Comparison of ENCODE assay signal across 24 cellular contexts in the genomic region with DNA sequence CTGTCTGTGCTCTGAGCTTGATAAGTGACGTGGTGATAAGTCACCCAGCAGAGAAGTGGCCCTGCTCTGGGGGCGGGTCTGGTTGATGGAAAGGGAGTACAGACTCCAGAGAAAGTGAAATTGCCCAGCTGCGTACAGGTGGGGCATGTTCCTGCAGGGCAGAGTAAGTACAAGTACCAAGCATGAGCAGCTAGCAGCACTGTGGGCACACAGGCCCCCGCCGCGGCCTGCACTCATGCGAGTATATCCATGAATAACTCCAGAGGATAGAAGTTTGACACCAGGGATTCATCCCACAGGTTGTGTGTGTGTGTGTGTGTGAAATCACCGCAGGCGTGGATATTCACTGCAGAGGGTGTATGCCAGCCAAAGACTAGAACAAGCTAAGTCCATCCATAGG. TPM values are rescaled to one million over a fixed set of nuclear protein-coding genes. Genes with fewer than 3 reads are reported as not detected.
DNase-seq lines count a peak whose midpoint lies in the region; ATAC-seq, FAIRE-seq and TF ChIP-seq lines count a peak whose summit lies in the region.
"Had no signal": no experiment of that assay in that cellular context is flagged by ENCODE, and none has a peak within 500 bp of the region (broad histone marks: within the 10 kb centered on the region; RNA-seq: fewer than 3 reads in every experiment).

No MANE protein-coding gene starts in this region.

- H3K4me3 Mint-ChIP-seq in T-helper 2 cell treated with Interferon-gamma antibody and Interleukin-4, amounts not matched to agents 5 μg/mL and 100 μg/mL, for 36 hours, result no peak overlapping the region
- H3K4me3 Mint-ChIP-seq in CD4-positive, alpha-beta memory T cell, result no peak overlapping the region
- H3K4me3 Mint-ChIP-seq in T-cell, result no peak overlapping the region
- no peak overlapping the region for H3K4me3 Mint-ChIP-seq in effector memory CD8-positive, alpha-beta T cell
- H3K4me3 Mint-ChIP-seq: CD14-positive monocyte had no signal

- H3K4me3 ChIP-seq in CD4-positive, alpha-beta memory T cell (ENCODE audit: low read length in 2 of 2), result no peak overlapping the region
- no peak overlapping the region for H3K4me3 ChIP-seq in K562
- H3K4me3 ChIP-seq: BLaER1, GM23248, HAP-1 had no signal

- no peak for TF ChIP-seq CTCF in K562 (IDR thresholded peaks at IDR 0.05 in 2 of 3, conservative IDR thresholded peaks at IDR 0.05 in 1 of 3; ENCODE audit: insufficient read depth in 2 of 3, low read depth in 1 of 3, low read length in 3 of 3)

- H3K27me3 Mint-ChIP-seq in T-helper 2 cell treated with Interferon-gamma antibody and Interleukin-4, amounts not matched to agents 5 μg/mL and 100 μg/mL, for 36 hours (ENCODE audit: low read depth), result no peaks in the 10 kb centered on the region
- no peaks in the 10 kb centered on the region for H3K27me3 Mint-ChIP-seq in CD4-positive, alpha-beta memory T cell
- no peaks in the 10 kb centered on the region for H3K27me3 Mint-ChIP-seq in T-cell
- no peaks in the 10 kb centered on the region for H3K27me3 Mint-ChIP-seq in effector memory CD8-positive, alpha-beta T cell

- peaks cover 39% of the 10 kb centered on the region for H3K4me1 Mint-ChIP-seq in T-helper 2 cell treated with Interferon-gamma antibody and Interleukin-4, amounts not matched to agents 5 μg/mL and 100 μg/mL, for 36 hours (ENCODE audit: low read depth)
- peaks cover 21 to 63% (median 44%) of the 10 kb centered on the region in 4 donors for H3K4me1 Mint-ChIP-seq in CD4-positive, alpha-beta memory T cell
- peaks cover 26 to 48% (median 38%) of the 10 kb centered on the region in 3 donors for H3K4me1 Mint-ChIP-seq in T-cell
- H3K4me1 Mint-ChIP-seq in effector memory CD8-positive, alpha-beta T cell (ENCODE audit: low read depth in 2 of 2), result peaks cover 33 to 39% of the 10 kb centered on the region in 2 donors

- TF ChIP-seq RAD21 in K562 (CRISPR knock-in tag; conservative IDR thresholded peaks at IDR 0.05 in 1 of 2, IDR thresholded peaks at IDR 0.05 in 1 of 2), result no peak

- no peaks in the 10 kb centered on the region for H3K79me2 ChIP-seq in K562 (ENCODE audit: control insufficient read depth, insufficient read depth, low read length)

- H3K36me3 Mint-ChIP-seq in T-helper 2 cell treated with Interferon-gamma antibody and Interleukin-4, amounts not matched to agents 5 μg/mL and 100 μg/mL, for 36 hours (ENCODE audit: low read depth), result no peaks in the 10 kb centered on the region
- H3K36me3 Mint-ChIP-seq in CD4-positive, alpha-beta memory T cell, result no peaks in the 10 kb centered on the region
- H3K36me3 Mint-ChIP-seq in T-cell, result no peaks in the 10 kb centered on the region
- H3K36me3 Mint-ChIP-seq in effector memory CD8-positive, alpha-beta T cell (ENCODE audit: insufficient read depth), result peaks cover 8% of the 10 kb centered on the region
- H3K36me3 Mint-ChIP-seq: CD14-positive monocyte had no signal

- DNase-seq in T-helper 2 cell treated with Interferon-gamma antibody and Interleukin-4, amounts not matched to agents 5 μg/mL and 100 μg/mL, for 36 hours (ENCODE audit: low spot score), result no peak
- DNase-seq in T-helper 2 cell, result no peak
- DNase-seq in CD4-positive, alpha-beta memory T cell, result no peak
- DNase-seq in T-cell, result no peak
- DNase-seq in K562 (ENCODE audit: extremely low read depth in 1 of 4, low spot score in 3 of 4), result no peak
- DNase-seq in DMS53 treated with DMSO at 0.1 percent for 48 hours (lab: John Stamatoyannopoulos, UW; ENCODE audit: unreplicated experiment), result no peak
- DNase-seq in effector memory CD8-positive, alpha-beta T cell, result no peak
- no peak for DNase-seq in KBM-7
- DNase-seq: 8988T, Caco-2, DMS79, GDM1, GM23248 had no signal

- no peaks in the 10 kb centered on the region for H4K20me1 ChIP-seq in K562 (replicated peaks; ENCODE audit: control insufficient read depth, insufficient read depth, low read length)
- H4K20me1 ChIP-seq: BLaER1 had no signal

- TF ChIP-seq POLR2A in K562 (conservative IDR thresholded peaks at IDR 0.05), result no peak

- no peak for TF ChIP-seq EP300 in K562 (IDR thresholded peaks at IDR 0.05; ENCODE audit: low read length)

- intact Hi-C loops in CD4-positive, alpha-beta memory T cell (cut with micrococcal nuclease), result no loop called here
- intact Hi-C loops in K562 (cut with micrococcal nuclease), result no loop called here

- in situ Hi-C loops in K562 (cut with MboI) (no loop called here), KBM-7 (cut with MboI; ENCODE audit: low pct_unique_long_range_greater_than_20kb, low sequenced_read_pairs) (no loop called here)

- H3K9me3 ChIP-seq in CD4-positive, alpha-beta memory T cell (ENCODE audit: control insufficient read depth in 1 of 2, low read length in 2 of 2), result no peaks in the 10 kb centered on the region
- no peaks in the 10 kb centered on the region for H3K9me3 ChIP-seq in K562 (replicated peaks; ENCODE audit: control insufficient read depth, insufficient read depth, low read depth, low read length)
- H3K9me3 ChIP-seq: BLaER1, Caco-2, HAP-1 had no signal

- no peak overlapping the region; the same call in 1 of the 2 replicates for H3K4me2 ChIP-seq in K562 (ENCODE audit: insufficient read depth, low read length)
- H3K4me2 ChIP-seq: BLaER1 had no signal

- H3K9me3 Mint-ChIP-seq in T-helper 2 cell treated with Interferon-gamma antibody and Interleukin-4, amounts not matched to agents 5 μg/mL and 100 μg/mL, for 36 hours, result no peaks in the 10 kb centered on the region
- no peaks in the 10 kb centered on the region for H3K9me3 Mint-ChIP-seq in CD4-positive, alpha-beta memory T cell
- H3K9me3 Mint-ChIP-seq in T-cell, result no peaks in the 10 kb centered on the region
- H3K9me3 Mint-ChIP-seq in effector memory CD8-positive, alpha-beta T cell, result no peaks in the 10 kb centered on the region
- H3K9me3 Mint-ChIP-seq: CD14-positive monocyte had no signal

- H3K27ac ChIP-seq in CD4-positive, alpha-beta memory T cell (ENCODE audit: low read depth, low read length), result no peak overlapping the region
- no peak overlapping the region for H3K27ac ChIP-seq in K562 (ENCODE audit: extremely low read depth, low read depth, low read length)
- H3K27ac ChIP-seq: BLaER1, GM23248 had no signal

- H3K36me3 ChIP-seq in CD4-positive, alpha-beta memory T cell (ENCODE audit: insufficient read depth, low read length), result no peaks in the 10 kb centered on the region
- no peaks in the 10 kb centered on the region for H3K36me3 ChIP-seq in K562 (ENCODE audit: control insufficient read depth, insufficient read depth, low read length)
- H3K36me3 ChIP-seq: BLaER1, HAP-1 had no signal

- no peaks in the 10 kb centered on the region for H3K27me3 ChIP-seq in CD4-positive, alpha-beta memory T cell (ENCODE audit: insufficient read depth, low read length)
- no peaks in the 10 kb centered on the region for H3K27me3 ChIP-seq in K562 (ENCODE audit: control insufficient read depth in 2 of 2, insufficient read depth in 2 of 2, low read length in 2 of 2)
- H3K27me3 ChIP-seq: BLaER1 had no signal

- no peak for FAIRE-seq in K562 (lab: Jason Lieb, UNC)
- FAIRE-seq: D721Med, GM12892, GM18507 had no signal

- CTCF ChIA-PET in CD4-positive, alpha-beta memory T cell (lab: Charles Lee; ENCODE audit: partially characterized antibody), result interaction anchor here (1.3 to 12.2 kb wide), 2 partner anchors 10 to 65 kb away, joined by 3 to 205 read pairs; no protein-coding TSS in a partner anchor
- CTCF ChIA-PET in T-cell (lab: Charles Lee) (interaction anchor here in 1 of 2 donors (0.7 kb wide), 1 partner anchor 8 kb away, joined by 3 read pairs; no protein-coding TSS in a partner anchor), K562 (lab: Yijun Ruan, JAX; ENCODE audit: low intra/inter-chr PET ratio) (no interaction called here)

- H2AFZ ChIP-seq in K562 (ENCODE audit: low read depth, low read length), result no peak overlapping the region
- H2AFZ ChIP-seq: GM23248 had no signal

- POLR2A ChIA-PET in CD4-positive, alpha-beta memory T cell (lab: Charles Lee; ENCODE audit: partially characterized antibody), result interaction anchor here (0.7 to 1.4 kb wide), 4 partner anchors 11 to 165 kb away, joined by 3 to 5 read pairs (median 4); a partner anchor contains a TSS
- POLR2A ChIA-PET in T-cell (lab: Charles Lee) (no interaction called here), K562 (lab: Yijun Ruan, JAX) (interaction anchor here (0.6 to 3.0 kb wide), 4 partner anchors 9 to 38 kb away, joined by 3 to 16 read pairs (median 3); no protein-coding TSS in a partner anchor)

- no TSS peak for BruUV-seq in K562 (replicated peaks; lab: Mats Ljungman, UMichigan)

- peak overlapping the region in 1 of 2 experiments; percentile 43; a peak in 2 of 4 replicates for H3K9ac ChIP-seq in K562 (ENCODE audit: insufficient read depth in 1 of 2, low read depth in 2 of 2, low read length in 2 of 2)
- H3K9ac ChIP-seq: BLaER1, GM23248 had no signal

- H3K27ac Mint-ChIP-seq in T-helper 2 cell treated with Interferon-gamma antibody and Interleukin-4, amounts not matched to agents 5 μg/mL and 100 μg/mL, for 36 hours, result peak overlapping the region; percentile 49
- peak overlapping the region in 4 of 7 donors; percentile 60 to 93 (median 71) for H3K27ac Mint-ChIP-seq in CD4-positive, alpha-beta memory T cell
- peak overlapping the region; percentile 49 to 76 for H3K27ac Mint-ChIP-seq in T-cell
- H3K27ac Mint-ChIP-seq in effector memory CD8-positive, alpha-beta T cell, result no peak overlapping the region
- H3K27ac Mint-ChIP-seq: CD14-positive monocyte had no signal

- H3K9me1 ChIP-seq in K562 (ENCODE audit: control insufficient read depth, insufficient read depth, low read length), result no peaks in the 10 kb centered on the region

- no peak for ATAC-seq in T-cell (replicated peaks in 1 of 4)
- ATAC-seq in K562, result no peak
- ATAC-seq in effector memory CD8-positive, alpha-beta T cell (replicated peaks), result no peak

- WGBS in K562 (ENCODE audit: insufficient coverage, low coverage, missing lambda C conversion rate), result 35% methylated on average over 9 of the region's 9 CpGs

- peaks cover 45% of the 10 kb centered on the region for H3K4me1 ChIP-seq in CD4-positive, alpha-beta memory T cell (ENCODE audit: insufficient read depth, low read length)
- peaks cover 20 to 42% of the 10 kb centered on the region in 2 experiments for H3K4me1 ChIP-seq in K562 (replicated peaks in 1 of 2; ENCODE audit: control insufficient read depth in 2 of 2, insufficient read depth in 2 of 2, low read length in 2 of 2)
- H3K4me1 ChIP-seq: Caco-2, HAP-1 had no signal

RNA-seq across cellular contexts. Expression of a gene that starts 13.2 kb away (rescaled TPM):
- total RNA-seq in CD4-positive, alpha-beta memory T cell, result 1 to 10 TPM; 6.0 to 8.4 TPM
- under 1 TPM in 1 of 2 donors, not detected in 1; 0.28 TPM for polyA plus RNA-seq in CD4-positive, alpha-beta memory T cell
- total RNA-seq in T-cell (1 to 10 TPM in 4 of 5 donors, under 1 TPM in 1; 0.80 to 5.3 (median 1.7) TPM), K562 (2014; rRNA removed) (not detected in 2 replicates), K562 (2014; rRNA removed; fragmentation: Illumina TruSeq; extraction: Trizol) (not detected in 2 replicates), K562 (2015; rRNA removed; fragmentation: Illumina TruSeq; extraction: Trizol) (not detected in 2 replicates), K562 (2021) (not detected in 2 replicates)
- total RNA-seq in K562 (2011; cell fraction: chromatin; rRNA removed; ENCODE audit: low replicate concordance), result not detected in 2 replicates
- not detected in 2 replicates for total RNA-seq in K562 (2011; cell fraction: nucleolus; rRNA removed)
- not detected in 2 replicates for total RNA-seq in K562 (2011; cell fraction: nucleoplasm; rRNA removed)
- polyA plus RNA-seq in K562 (2011; rRNA removed) (not detected in 2 replicates), K562 (2014; fragmentation: Illumina TruSeq; extraction: Trizol) (not detected in 2 replicates), K562 (2014; fragmentation: Nextera tagmentation; extraction: Ambion mirVana) (not detected), K562 (2014; rRNA removed) (not detected in 2 replicates)
- not detected in 2 replicates for polyA plus RNA-seq in K562 (2011; cell fraction: cytosol; rRNA removed)
- polyA plus RNA-seq in K562 (2011; cell fraction: nucleus; rRNA removed), result not detected in 2 replicates
- not detected in 2 replicates for polyA plus RNA-seq in K562 (2012)
- polyA minus RNA-seq in K562 (2011; rRNA and poly(A)+ RNA removed), result not detected in 2 replicates
- polyA minus RNA-seq in K562 (2011; cell fraction: cytosol; rRNA and poly(A)+ RNA removed), result not detected in 2 replicates
- not detected in 2 replicates for polyA minus RNA-seq in K562 (2011; cell fraction: nucleus; rRNA and poly(A)+ RNA removed)
- total RNA-seq: A673, Caco-2, Daoy, GM23248, H4, HT-29 had no signal
- polyA plus RNA-seq: AG04450, CD14-positive monocyte, GM23248 had no signal

RNA-seq across cellular contexts. Expression of a gene that starts 38.8 kb away (rescaled TPM):
- total RNA-seq in CD4-positive, alpha-beta memory T cell, result 1 to 10 TPM; 1.5 to 1.7 TPM
- 1 to 10 TPM; 1.5 to 2.3 TPM for polyA plus RNA-seq in CD4-positive, alpha-beta memory T cell
- total RNA-seq in T-cell (1 to 10 TPM in 1 of 5 donors, under 1 TPM in 4; 0.20 to 2.0 (median 0.53) TPM), K562 (2014; rRNA removed) (not detected in 2 replicates), K562 (2014; rRNA removed; fragmentation: Illumina TruSeq; extraction: Trizol) (not detected in 2 replicates), K562 (2015; rRNA removed; fragmentation: Illumina TruSeq; extraction: Trizol) (not detected in 2 replicates), K562 (2021) (not detected in 2 replicates)
- total RNA-seq in K562 (2011; cell fraction: chromatin; rRNA removed; ENCODE audit: low replicate concordance), result 0.76 and 1.1 TPM in 2 replicates
- total RNA-seq in K562 (2011; cell fraction: nucleolus; rRNA removed), result 0.66 and 0.83 TPM in 2 replicates
- 0.46 and 0.95 TPM in 2 replicates for total RNA-seq in K562 (2011; cell fraction: nucleoplasm; rRNA removed)
- polyA plus RNA-seq in K562 (2011; rRNA removed) (0.10 and 0.19 TPM in 2 replicates), K562 (2014; fragmentation: Illumina TruSeq; extraction: Trizol) (not detected in 2 replicates), K562 (2014; fragmentation: Nextera tagmentation; extraction: Ambion mirVana) (not detected), K562 (2014; rRNA removed) (not detected in 2 replicates)
- 0.09 and 0.12 TPM in 2 replicates for polyA plus RNA-seq in K562 (2011; cell fraction: cytosol; rRNA removed)
- 0.38 and 0.58 TPM in 2 replicates for polyA plus RNA-seq in K562 (2011; cell fraction: nucleus; rRNA removed)
- 0.03 TPM in 1 of 2 replicates, not detected in the other for polyA plus RNA-seq in K562 (2012)
- polyA minus RNA-seq in K562 (2011; rRNA and poly(A)+ RNA removed), result 0.21 and 0.32 TPM in 2 replicates
- polyA minus RNA-seq in K562 (2011; cell fraction: cytosol; rRNA and poly(A)+ RNA removed), result not detected in 2 replicates
- 0.54 and 1.00 TPM in 2 replicates for polyA minus RNA-seq in K562 (2011; cell fraction: nucleus; rRNA and poly(A)+ RNA removed)
- total RNA-seq: A673, Caco-2, Daoy, GM23248, H4 had no signal
- polyA plus RNA-seq: AG04450, CD14-positive monocyte, GM23248 had no signal

Comparison
In these comparisons a context has a peak if more than half of its experiments do, and no peak if none do; other contexts are left out.
1. H3K27ac Mint-ChIP-seq: peak in T-helper 2 cell treated with Interferon-gamma antibody and Interleukin-4, amounts not matched to agents 5 μg/mL and 100 μg/mL, for 36 hours (single experiment), CD4-positive, alpha-beta memory T cell (4 of 7) and T-cell (2 of 2); none in effector memory CD8-positive, alpha-beta T cell (0 of 2).
2. POLR2A ChIA-PET loops: an anchor here in CD4-positive, alpha-beta memory T cell (0.7 to 1.4 kb wide) and K562 (0.6 to 3.0 kb wide); none called in T-cell.